9 cellular contexts compared by ENCODE assay signal in the genomic region with DNA sequence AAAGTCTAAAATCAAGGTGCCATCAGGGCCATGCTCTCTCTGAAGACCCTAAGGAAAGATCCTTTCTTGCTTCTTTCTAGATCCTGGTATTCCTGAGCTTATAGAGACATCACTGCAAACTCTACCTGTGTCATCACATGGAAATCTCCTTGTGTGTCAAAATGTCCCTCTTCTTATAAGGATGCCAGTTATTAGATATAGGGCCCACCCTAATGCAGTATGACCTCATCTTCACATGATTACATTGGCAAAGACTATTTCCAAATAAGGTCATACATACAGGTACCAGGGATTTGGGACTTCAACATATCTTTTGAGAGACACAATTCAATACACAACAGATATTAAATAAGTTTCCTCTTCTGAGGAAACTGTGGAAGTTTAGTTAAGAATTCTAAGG.
"Had no signal": no experiment of that assay in that cellular context is flagged by ENCODE, and none has a peak within 500 bp of the region (broad histone marks: within the 10 kb centered on the region; RNA-seq: fewer than 3 reads in every experiment).

No MANE protein-coding gene starts in this region.

- H3K9ac ChIP-seq: KMS-11 had no signal

- H2AFZ ChIP-seq: GM23338 had no signal

- H3K27ac ChIP-seq: KMS-11 had no signal

- H3K4me2 ChIP-seq: GM23338, KMS-11 had no signal

- FAIRE-seq: H1, H54, HTR-8/SVneo had no signal

- DNase-seq: H9, HCEC 1CT, HFFc6, KBM-7 had no signal

- ATAC-seq: GM23338 had no signal

- H3K4me3 ChIP-seq: GM23338 had no signal
